Comparison of ENCODE assay signal across 8 cellular contexts in genomic region chr5:177362871-177363507, GRCh38. TPM values are rescaled to one million over a fixed set of nuclear protein-coding genes. Genes with fewer than 3 reads are reported as not detected.
DNase-seq lines count a peak whose midpoint lies in the region; ATAC-seq and TF ChIP-seq lines count a peak whose summit lies in the region.

No MANE protein-coding gene starts in this region.

- H3K9me3 Mint-ChIP-seq in nephron progenitor cell: no peaks in the 10 kb centered on the region

- no peak for TF ChIP-seq CTCF in esophagus muscularis mucosa (IDR thresholded peaks at IDR 0.05)
- no peak for TF ChIP-seq CTCF in nephron progenitor cell (IDR thresholded peaks at IDR 0.05)
- no peak for TF ChIP-seq CTCF in thoracic aorta (IDR thresholded peaks at IDR 0.05)

- H3K9me3 ChIP-seq in esophagus muscularis mucosa (no peaks in the 10 kb centered on the region), thoracic aorta (no peaks in the 10 kb centered on the region)

- H3K36me3 Mint-ChIP-seq in nephron progenitor cell (ENCODE audit: low read depth): no peaks in the 10 kb centered on the region

- TF ChIP-seq EP300 in esophagus muscularis mucosa (IDR thresholded peaks at IDR 0.05): no peak

- peaks cover 18% of the 10 kb centered on the region for H3K27me3 Mint-ChIP-seq in nephron progenitor cell (ENCODE audit: low read depth, poor library complexity)

- 24% methylated on average over 8 of the region's 49 CpGs for WGBS in esophagus muscularis mucosa

- no peak overlapping the region for H3K27ac Mint-ChIP-seq in nephron progenitor cell

- peak; percentile 86 for DNase-seq in DMS53 (lab: John Stamatoyannopoulos, UW)
- DNase-seq in NCI-H748 (lab: John Stamatoyannopoulos, UW; ENCODE audit: unreplicated experiment): peak; percentile 81
- DNase-seq in activated T-cell treated with anti-CD3 and anti-CD28 coated beads for 48 hours (ENCODE audit: low read depth): peak; percentile 68
- DNase-seq in esophagus muscularis mucosa (ENCODE audit: extremely low spot score): no peak
- DNase-seq in nephron progenitor cell: peak; percentile 81
- no peak for DNase-seq in thoracic aorta (ENCODE audit: low spot score)

- H3K4me1 ChIP-seq in esophagus muscularis mucosa: peaks cover 39 to 60% (median 52%) of the 10 kb centered on the region in 4 donors
- H3K4me1 ChIP-seq in thoracic aorta (ENCODE audit: control insufficient read depth in 1 of 2, low read depth in 2 of 2): peaks cover 13 to 29% of the 10 kb centered on the region in 2 donors

- H3K4me3 ChIP-seq in esophagus muscularis mucosa (peak overlapping the region; percentile 51 to 66 (median 52)), thoracic aorta (peak overlapping the region; percentile 73)

- peaks cover 42% of the 10 kb centered on the region for H3K4me1 Mint-ChIP-seq in nephron progenitor cell

- no peaks in the 10 kb centered on the region for H3K36me3 ChIP-seq in esophagus muscularis mucosa
- H3K36me3 ChIP-seq in thoracic aorta: no peaks in the 10 kb centered on the region

- ATAC-seq in HG02571 (IDR thresholded peaks at IDR 0.05; ENCODE audit: unreplicated experiment) (peak; percentile 33), thoracic aorta (ENCODE audit: insufficient number of reproducible peaks, low FRiP score, low read depth) (no peak), GM19035 (IDR thresholded peaks at IDR 0.05; ENCODE audit: unreplicated experiment) (no peak)

- intact Hi-C loops in esophagus muscularis mucosa (cut with DNase I): no loop called here

- H3K4me3 Mint-ChIP-seq in nephron progenitor cell: peak overlapping the region; percentile 74

- H3K27me3 ChIP-seq in esophagus muscularis mucosa (no peaks in the 10 kb centered on the region), thoracic aorta (replicated peaks; ENCODE audit: insufficient read depth) (no peaks in the 10 kb centered on the region)

- TF ChIP-seq POLR2A in esophagus muscularis mucosa (IDR thresholded peaks at IDR 0.05; ENCODE audit: low read depth): no peak

- H3K27ac ChIP-seq in esophagus muscularis mucosa (replicated peaks in 1 of 4) (peak overlapping the region in 2 of 4 donors; percentile 34 to 39), thoracic aorta (no peak overlapping the region)

RNA-seq across cellular contexts. Expression of gene RGS14, which starts 5.3 kb away (rescaled TPM):
- total RNA-seq in esophagus muscularis mucosa (10 to 100 TPM in 2 of 4 donors, 1 to 10 TPM in 2; 3.7 to 18.3 (median 11.9) TPM), thoracic aorta (10 to 100 TPM in 1 of 2 donors, 1 to 10 TPM in 1; 4.9 to 12.6 TPM)

RNA-seq across cellular contexts. Expression of gene LMAN2, which starts 11.5 kb away (rescaled TPM):
- 100 to 1,000 TPM in 3 of 4 donors, 10 to 100 TPM in 1; 95.1 to 168 (median 128) TPM for total RNA-seq in esophagus muscularis mucosa
- 100 to 1,000 TPM; 159 to 167 TPM for total RNA-seq in thoracic aorta

RNA-seq across cellular contexts. Expression of gene SLC34A1, which starts 21.2 kb away (rescaled TPM):
- total RNA-seq in esophagus muscularis mucosa: not detected
- total RNA-seq in thoracic aorta: not detected

RNA-seq across cellular contexts. Expression of gene PFN3, which starts 37.5 kb away (rescaled TPM):
- total RNA-seq in esophagus muscularis mucosa: not detected
- not detected for total RNA-seq in thoracic aorta

RNA-seq across cellular contexts. Expression of gene F12, which starts 46.4 kb away (rescaled TPM):
- total RNA-seq in esophagus muscularis mucosa (under 1 TPM in 1 of 4 donors, not detected in 3; 0.17 TPM), thoracic aorta (not detected)

Comparison
In these comparisons a context has a peak if more than half of its experiments do, and no peak if none do; other contexts are left out.
1. DNase-seq: peak in DMS53 (single experiment), NCI-H748 (single experiment), activated T-cell treated with anti-CD3 and anti-CD28 coated beads for 48 hours (single experiment) and nephron progenitor cell (single experiment); none in esophagus muscularis mucosa (single experiment) and thoracic aorta (single experiment).